In the genomic region with DNA sequence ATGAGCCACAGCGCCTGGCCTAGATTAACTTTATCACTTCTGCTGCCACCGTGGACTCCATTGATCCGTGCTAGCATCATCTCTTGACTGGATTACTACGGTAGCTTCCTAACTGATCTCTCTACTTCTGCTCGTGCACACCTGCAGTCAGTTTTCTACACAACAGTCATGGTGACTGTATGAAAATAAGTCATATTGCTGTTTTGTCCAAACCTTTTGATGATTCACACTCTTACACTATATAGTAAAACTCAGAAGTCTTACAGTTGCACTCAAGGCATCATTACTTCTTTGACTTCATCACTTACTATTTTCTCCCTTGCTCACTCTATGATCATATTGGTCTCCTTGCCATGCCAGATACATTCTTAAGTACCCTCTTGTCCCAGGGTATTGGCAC, we compare ENCODE assay signal across 23 cellular contexts. TPM values are rescaled to one million over a fixed set of nuclear protein-coding genes. Genes with fewer than 3 reads are reported as not detected.
A peak's percentile ranks its signal among the peaks of the same experiment; 100 is the strongest.
DNase-seq lines count a peak whose midpoint lies in the region; ATAC-seq and TF ChIP-seq lines count a peak whose summit lies in the region.
"Had no signal": no experiment of that assay in that cellular context is flagged by ENCODE, and none has a peak within 500 bp of the region (broad histone marks: within the 10 kb centered on the region; RNA-seq: fewer than 3 reads in every experiment).

No MANE protein-coding gene starts in this region.

- H3K36me3 Mint-ChIP-seq in activated naive CD4-positive, alpha-beta T cell treated with anti-CD3 and anti-CD28 coated beads for 36 hours (ENCODE audit: low read depth): peaks cover 24% of the 10 kb centered on the region
- peaks cover 61% of the 10 kb centered on the region for H3K36me3 Mint-ChIP-seq in activated T-helper 17 cell treated with anti-CD3 and anti-CD28 coated beads, Interleukin-2, amount 50 U/mL, for 72 hours (ENCODE audit: low read depth)
- H3K36me3 Mint-ChIP-seq in stimulated activated effector memory CD8-positive, alpha-beta T cell treated with anti-CD3 and anti-CD28 coated beads, Interleukin-12 subunit alpha, Interleukin-12 subunit beta, amount 100 ng/mL, for 72 hours: peaks cover 38% of the 10 kb centered on the region

- no peaks in the 10 kb centered on the region for H3K27me3 ChIP-seq in GM23248 (replicated peaks; ENCODE audit: insufficient read depth)
- H3K27me3 ChIP-seq: ascending aorta, gastroesophageal sphincter had no signal

- peaks cover 12% of the 10 kb centered on the region; the same call in 1 of the 2 replicates for H3K4me1 ChIP-seq in GM23248 (ENCODE audit: insufficient read depth)

- H3K27ac ChIP-seq in GM23248 (no peak overlapping the region), coronary artery (no peak overlapping the region)
- H3K27ac ChIP-seq: ascending aorta, gastroesophageal sphincter, lower lobe of right lung, psoas muscle, SK-N-MC had no signal

- WGBS in GM23248 (ENCODE audit: low coverage in 1 of 2, low lambda C conversion rate in 2 of 2, missing lambda C conversion rate in 2 of 2), 2 experiments: 93 to 97% methylated on average over 5 of the region's 5 CpGs

- no peak overlapping the region for H3K27ac Mint-ChIP-seq in activated naive CD4-positive, alpha-beta T cell treated with anti-CD3 and anti-CD28 coated beads for 36 hours
- H3K27ac Mint-ChIP-seq in activated T-helper 17 cell treated with anti-CD3 and anti-CD28 coated beads, Interleukin-2, amount 50 U/mL, for 72 hours: peak overlapping the region; percentile 18
- peak overlapping the region; percentile 2 for H3K27ac Mint-ChIP-seq in stimulated activated effector memory CD8-positive, alpha-beta T cell treated with anti-CD3 and anti-CD28 coated beads, Interleukin-12 subunit alpha, Interleukin-12 subunit beta, amount 100 ng/mL, for 72 hours

- CTCF ChIA-PET in activated naive CD4-positive, alpha-beta T cell treated with anti-CD3 and anti-CD28 coated beads for 36 hours (lab: Charles Lee): interaction anchor here (2.5 kb wide), 1 partner anchor 10 kb away, joined by 8 read pairs; the partner anchor contains the start of gene PDCD6IP

- no peaks in the 10 kb centered on the region for H3K9me3 ChIP-seq in GM23248 (ENCODE audit: low read depth)
- H3K9me3 ChIP-seq: ascending aorta, gastroesophageal sphincter, lower lobe of right lung, psoas muscle had no signal

- in situ Hi-C loops in GM23248 (cut with MboI): no loop called here

- H2AFZ ChIP-seq in GM23248: no peak overlapping the region

- peaks cover 13% of the 10 kb centered on the region; the same call in 1 of the 2 replicates for H3F3A ChIP-seq in GM23248 (ENCODE audit: insufficient read depth)

- no peaks in the 10 kb centered on the region for H3K9me2 ChIP-seq in GM23248 (ENCODE audit: insufficient read depth)

- intact Hi-C loops in activated naive CD4-positive, alpha-beta T cell treated with anti-CD3 and anti-CD28 coated beads for 36 hours (cut with micrococcal nuclease): loop anchor here (1.0 to 2.0 kb wide), 2 partner anchors 10 to 24 kb away; partner anchors contain the start of gene PDCD6IP

- H3K36me3 ChIP-seq in GM23248 (ENCODE audit: low read depth): peaks cover 23% of the 10 kb centered on the region

- no peak overlapping the region for H3K9ac ChIP-seq in GM23248

- H3K4me3 ChIP-seq in GM23248: no peak overlapping the region
- H3K4me3 ChIP-seq in coronary artery: no peak overlapping the region
- H3K4me3 ChIP-seq: ascending aorta, gastroesophageal sphincter, lower lobe of right lung, psoas muscle, SK-N-MC had no signal

- H3K4me3 Mint-ChIP-seq in activated naive CD4-positive, alpha-beta T cell treated with anti-CD3 and anti-CD28 coated beads for 36 hours: no peak overlapping the region
- H3K4me3 Mint-ChIP-seq in activated T-helper 17 cell treated with anti-CD3 and anti-CD28 coated beads, Interleukin-2, amount 50 U/mL, for 72 hours: no peak overlapping the region
- no peak overlapping the region for H3K4me3 Mint-ChIP-seq in stimulated activated effector memory CD8-positive, alpha-beta T cell treated with anti-CD3 and anti-CD28 coated beads, Interleukin-12 subunit alpha, Interleukin-12 subunit beta, amount 100 ng/mL, for 72 hours

- TF ChIP-seq CTCF in coronary artery (IDR thresholded peaks at IDR 0.05): no peak

- DNase-seq in activated naive CD4-positive, alpha-beta T cell treated with anti-CD3 and anti-CD28 coated beads for 36 hours: peak; percentile 36
- DNase-seq in activated naive CD4-positive, alpha-beta T cell treated with Interleukin-2 at 50 U/mL for 16 hours: no peak
- DNase-seq in GM23248: peak; percentile 51
- no peak for DNase-seq in stimulated activated effector memory CD8-positive, alpha-beta T cell treated with anti-CD3 and anti-CD28 coated beads, Interleukin-12 subunit alpha, Interleukin-12 subunit beta, amount 100 ng/mL, for 72 hours (ENCODE audit: low spot score in 2 of 2)
- DNase-seq in coronary artery (ENCODE audit: low spot score): no peak
- DNase-seq in foreskin melanocyte: no peak
- DNase-seq: activated effector memory CD4-positive, alpha-beta T cell treated with Interleukin-2 at 50 U/mL for 16 hours; cerebellar nuclear complex; erythroblast; GDM1; hypothalamus; islet precursor cell; KBM-7; lower lobe of right lung; NCI-H1436; NCI-H2171; NCI-H524 treated with DMSO at 0.1 percent for 48 hours; psoas muscle had no signal

- H4K20me1 ChIP-seq in GM23248 (ENCODE audit: insufficient read depth): peaks cover 34% of the 10 kb centered on the region

- H3K9me3 Mint-ChIP-seq in activated naive CD4-positive, alpha-beta T cell treated with anti-CD3 and anti-CD28 coated beads for 36 hours: no peaks in the 10 kb centered on the region
- no peaks in the 10 kb centered on the region for H3K9me3 Mint-ChIP-seq in activated T-helper 17 cell treated with anti-CD3 and anti-CD28 coated beads, Interleukin-2, amount 50 U/mL, for 72 hours
- no peaks in the 10 kb centered on the region for H3K9me3 Mint-ChIP-seq in stimulated activated effector memory CD8-positive, alpha-beta T cell treated with anti-CD3 and anti-CD28 coated beads, Interleukin-12 subunit alpha, Interleukin-12 subunit beta, amount 100 ng/mL, for 72 hours

- peaks cover 66% of the 10 kb centered on the region for H3K4me1 Mint-ChIP-seq in activated naive CD4-positive, alpha-beta T cell treated with anti-CD3 and anti-CD28 coated beads for 36 hours (ENCODE audit: low read depth)
- H3K4me1 Mint-ChIP-seq in activated T-helper 17 cell treated with anti-CD3 and anti-CD28 coated beads, Interleukin-2, amount 50 U/mL, for 72 hours: peaks cover 52% of the 10 kb centered on the region
- H3K4me1 Mint-ChIP-seq in stimulated activated effector memory CD8-positive, alpha-beta T cell treated with anti-CD3 and anti-CD28 coated beads, Interleukin-12 subunit alpha, Interleukin-12 subunit beta, amount 100 ng/mL, for 72 hours: peaks cover 58% of the 10 kb centered on the region

- ATAC-seq in activated T-helper 17 cell treated with anti-CD3 and anti-CD28 coated beads, Interleukin-2, amount 50 U/mL, for 72 hours (replicated peaks): peak; percentile 98
- ATAC-seq in stimulated activated effector memory CD8-positive, alpha-beta T cell treated with anti-CD3 and anti-CD28 coated beads, Interleukin-12 subunit alpha, Interleukin-12 subunit beta, amount 100 ng/mL, for 72 hours: peak; percentile 96
- no peak for ATAC-seq in GM21529 (IDR thresholded peaks at IDR 0.05; ENCODE audit: unreplicated experiment)
- ATAC-seq: gastroesophageal sphincter, lower lobe of right lung, psoas muscle had no signal

- H3K79me2 ChIP-seq in GM23248 (ENCODE audit: insufficient read depth): peaks cover 100% of the 10 kb centered on the region

- H3K27me3 Mint-ChIP-seq in activated naive CD4-positive, alpha-beta T cell treated with anti-CD3 and anti-CD28 coated beads for 36 hours (ENCODE audit: low read depth): no peaks in the 10 kb centered on the region
- no peaks in the 10 kb centered on the region for H3K27me3 Mint-ChIP-seq in activated T-helper 17 cell treated with anti-CD3 and anti-CD28 coated beads, Interleukin-2, amount 50 U/mL, for 72 hours

- no peak overlapping the region for H3K4me2 ChIP-seq in GM23248 (ENCODE audit: unreplicated experiment)

RNA-seq across cellular contexts. Expression of gene PDCD6IP, which starts 10.1 kb away (rescaled TPM):
- 100 to 1,000 TPM; 126 to 127 TPM for total RNA-seq in activated naive CD4-positive, alpha-beta T cell treated with anti-CD3 and anti-CD28 coated beads for 36 hours
- 180 and 214 TPM in 2 replicates for total RNA-seq in GM23248 (2014; rRNA removed; shearing (Covaris generic))
- polyA plus RNA-seq in GM23248 (2016; fragmentation: Nextera tagmentation; extraction: Ambion mirVana): 191 and 197 TPM in 2 replicates
- 100 to 1,000 TPM; 199 to 209 TPM for total RNA-seq in activated T-helper 17 cell treated with anti-CD3 and anti-CD28 coated beads, Interleukin-2, amount 50 U/mL, for 72 hours

Comparison
In these comparisons a context has a peak if more than half of its experiments do, and no peak if none do; other contexts are left out.
1. DNase-seq: peak in activated naive CD4-positive, alpha-beta T cell treated with anti-CD3 and anti-CD28 coated beads for 36 hours (single experiment) and GM23248 (single experiment); none in activated naive CD4-positive, alpha-beta T cell treated with Interleukin-2 at 50 U/mL for 16 hours (single experiment), stimulated activated effector memory CD8-positive, alpha-beta T cell treated with anti-CD3 and anti-CD28 coated beads, Interleukin-12 subunit alpha, Interleukin-12 subunit beta, amount 100 ng/mL, for 72 hours (0 of 2), coronary artery (single experiment) and foreskin melanocyte (single experiment).